In the genomic region with DNA sequence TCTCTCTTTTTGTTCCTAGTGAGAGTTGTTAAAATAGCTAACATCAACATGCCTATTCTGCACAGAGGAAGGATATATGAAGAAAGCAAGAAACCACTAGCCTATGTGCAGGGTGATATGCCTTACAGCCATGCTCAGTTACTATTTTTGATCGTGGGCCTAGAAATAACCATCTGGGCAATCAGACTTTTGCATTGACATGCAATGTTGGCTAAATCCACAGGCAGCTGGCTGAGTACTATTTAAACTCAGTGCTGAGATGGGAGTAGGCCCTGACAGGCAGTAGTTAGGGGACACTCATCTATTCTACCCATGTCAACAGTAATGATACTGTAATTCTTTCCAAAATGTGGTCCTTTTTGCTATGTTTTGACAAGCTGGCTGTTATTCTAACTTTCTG, we compare ENCODE assay signal across 15 cellular contexts.
"Had no signal": no experiment of that assay in that cellular context is flagged by ENCODE, and none has a peak within 500 bp of the region (broad histone marks: within the 10 kb centered on the region; RNA-seq: fewer than 3 reads in every experiment).

No MANE protein-coding gene starts in this region.

- H3K36me3 ChIP-seq: neutrophil, right lobe of liver, tibial nerve, vagina had no signal

- H3K36me3 Mint-ChIP-seq: activated naive CD8-positive, alpha-beta T cell treated with anti-CD3 and anti-CD28 coated beads for 36 hours; stimulated activated naive B cell treated with anti-CD40 and anti-IgM and Interleukin-4, amounts not matched to agents 10 μg/mL and 1 μg/mL and 100 μg/mL, for 72 hours had no signal

- H3K9me3 Mint-ChIP-seq: activated naive CD8-positive, alpha-beta T cell treated with anti-CD3 and anti-CD28 coated beads for 36 hours; stimulated activated naive B cell treated with anti-CD40 and anti-IgM and Interleukin-4, amounts not matched to agents 10 μg/mL and 1 μg/mL and 100 μg/mL, for 72 hours had no signal

- H3K4me3 Mint-ChIP-seq: activated CD4-positive, alpha-beta memory T cell treated with anti-CD3 and anti-CD28 coated beads, Interleukin-2, amount 10 ng/mL, durations not matched to agents 7 days and 5 days; activated CD4-positive, alpha-beta T cell treated with anti-CD3 and anti-CD28 coated beads for 36 hours; activated naive CD8-positive, alpha-beta T cell treated with anti-CD3 and anti-CD28 coated beads for 36 hours; activated T-cell treated with anti-CD3 and anti-CD28 coated beads, Interleukin-2, amount 50 U/mL, for 72 hours; stimulated activated naive B cell treated with anti-CD40 and anti-IgM and Interleukin-4, amounts not matched to agents 10 μg/mL and 1 μg/mL and 100 μg/mL, for 72 hours had no signal

- H3K4me1 ChIP-seq: right lobe of liver had no signal

- H3K27ac Mint-ChIP-seq: activated CD4-positive, alpha-beta memory T cell treated with anti-CD3 and anti-CD28 coated beads, Interleukin-2, amount 10 ng/mL, durations not matched to agents 7 days and 5 days; activated CD4-positive, alpha-beta T cell treated with anti-CD3 and anti-CD28 coated beads for 36 hours; activated naive CD8-positive, alpha-beta T cell treated with anti-CD3 and anti-CD28 coated beads for 36 hours; activated T-cell treated with anti-CD3 and anti-CD28 coated beads, Interleukin-2, amount 50 U/mL, for 72 hours; stimulated activated naive B cell treated with anti-CD40 and anti-IgM and Interleukin-4, amounts not matched to agents 10 μg/mL and 1 μg/mL and 100 μg/mL, for 72 hours had no signal

- H3K27me3 ChIP-seq: neutrophil, right lobe of liver, tibial nerve, vagina had no signal

- H3K9me3 ChIP-seq: neutrophil, right lobe of liver, tibial nerve, vagina had no signal

- H3K27ac ChIP-seq: neutrophil, right lobe of liver, tibial nerve, vagina had no signal

- H3K4me3 ChIP-seq: right lobe of liver, tibial nerve, vagina had no signal

- H3K27me3 Mint-ChIP-seq: activated CD4-positive, alpha-beta memory T cell treated with anti-CD3 and anti-CD28 coated beads, Interleukin-2, amount 10 ng/mL, durations not matched to agents 7 days and 5 days; activated CD4-positive, alpha-beta T cell treated with anti-CD3 and anti-CD28 coated beads for 36 hours; activated naive CD8-positive, alpha-beta T cell treated with anti-CD3 and anti-CD28 coated beads for 36 hours; stimulated activated naive B cell treated with anti-CD40 and anti-IgM and Interleukin-4, amounts not matched to agents 10 μg/mL and 1 μg/mL and 100 μg/mL, for 72 hours had no signal

- H3K4me1 Mint-ChIP-seq: activated CD4-positive, alpha-beta memory T cell treated with anti-CD3 and anti-CD28 coated beads, Interleukin-2, amount 10 ng/mL, durations not matched to agents 7 days and 5 days; activated CD4-positive, alpha-beta T cell treated with anti-CD3 and anti-CD28 coated beads for 36 hours; activated naive CD8-positive, alpha-beta T cell treated with anti-CD3 and anti-CD28 coated beads for 36 hours had no signal

- DNase-seq: activated CD4-positive, alpha-beta memory T cell treated with anti-CD3 and anti-CD28 coated beads, Interleukin-2, amount 10 ng/mL, durations not matched to agents 7 days and 5 days; activated CD4-positive, alpha-beta T cell treated with anti-CD3 and anti-CD28 coated beads for 36 hours; activated gamma-delta T cell treated with Interleukin-2 at 50 U/mL for 16 hours; activated naive CD8-positive, alpha-beta T cell treated with anti-CD3 and anti-CD28 coated beads for 36 hours; activated T-cell treated with anti-CD3 and anti-CD28 coated beads, Interleukin-2, amount 50 U/mL, for 72 hours; glutamatergic neuron; mesenchymal stem cell; right lobe of liver; stimulated activated CD4-positive, alpha-beta T cell treated with anti-CD3 and anti-CD28 coated beads, Interleukin-2, amount 100 ng/mL, for 24 hours; stimulated activated naive B cell treated with anti-CD40 and anti-IgM and Interleukin-4, amounts not matched to agents 10 μg/mL and 1 μg/mL and 100 μg/mL, for 72 hours had no signal

- ATAC-seq: activated CD4-positive, alpha-beta T cell treated with anti-CD3 and anti-CD28 coated beads for 36 hours; activated T-cell treated with anti-CD3 and anti-CD28 coated beads, Interleukin-2, amount 50 U/mL, for 72 hours; esophagus mucosa; left lobe of liver; right lobe of liver; stimulated activated naive B cell treated with anti-CD40 and anti-IgM and Interleukin-4, amounts not matched to agents 10 μg/mL and 1 μg/mL and 100 μg/mL, for 72 hours had no signal
